ENCODE assay signal across 20 cellular contexts in the genomic region with DNA sequence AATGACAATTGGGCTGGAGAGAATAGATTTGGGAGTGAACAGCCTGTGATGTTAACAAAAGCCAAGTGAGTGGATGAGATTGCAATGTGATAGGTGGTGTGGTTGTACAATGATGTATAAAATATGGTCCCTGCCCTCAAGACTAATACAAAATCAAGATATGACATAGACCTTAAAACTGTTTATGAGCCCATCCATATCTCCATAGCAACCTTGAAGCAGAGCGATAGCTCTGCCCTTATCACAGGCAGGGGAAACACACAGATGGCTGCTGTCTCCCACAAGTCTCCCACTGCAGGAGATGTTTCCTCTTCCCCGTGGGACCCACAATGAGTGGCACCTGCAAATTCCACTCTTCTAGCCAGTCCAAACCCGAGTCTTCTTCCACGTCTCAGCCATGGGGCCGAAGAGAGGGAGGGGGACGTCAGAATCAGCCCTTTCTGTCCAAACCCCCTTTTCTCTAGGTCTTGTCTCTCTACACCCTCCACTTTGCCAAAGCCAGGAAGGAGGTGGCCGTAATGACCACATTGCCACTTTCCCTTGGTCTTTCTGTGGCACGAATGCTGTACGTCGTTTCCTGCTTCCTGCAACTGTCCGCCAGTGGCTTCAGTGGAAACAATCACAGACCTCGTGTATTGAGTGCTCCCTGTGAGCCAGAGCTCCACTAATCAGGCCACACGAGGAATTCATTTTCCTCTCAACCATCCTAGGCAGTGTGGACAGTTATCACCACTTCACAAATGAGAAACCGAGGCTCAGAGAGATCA.
"Had no signal": no experiment of that assay in that cellular context is flagged by ENCODE, and none has a peak within 500 bp of the region (broad histone marks: within the 10 kb centered on the region; RNA-seq: fewer than 3 reads in every experiment).

No MANE protein-coding gene starts in this region.

- H3K36me3 Mint-ChIP-seq: naive thymus-derived CD8-positive, alpha-beta T cell; neural progenitor cell; stimulated activated effector memory CD8-positive, alpha-beta T cell treated with anti-CD3 and anti-CD28 coated beads, Interleukin-12 subunit alpha, Interleukin-12 subunit beta, amount 100 ng/mL, for 72 hours had no signal

- H3K4me2 ChIP-seq: hepatocyte, neural progenitor cell had no signal

- H3K9me3 ChIP-seq: esophagus muscularis mucosa, ovary, right lobe of liver, tibial artery, upper lobe of left lung had no signal

- H3K27ac Mint-ChIP-seq: dendritic cell treated with granulocyte-macrophage colony-stimulating factor and Interleukin-4, amounts not matched to agents 40 ng/mL and 50 ng/mL, for 4 days; effector memory CD8-positive, alpha-beta T cell; naive thymus-derived CD8-positive, alpha-beta T cell; neural progenitor cell; stimulated activated effector memory CD8-positive, alpha-beta T cell treated with anti-CD3 and anti-CD28 coated beads, Interleukin-12 subunit alpha, Interleukin-12 subunit beta, amount 100 ng/mL, for 72 hours had no signal

- ATAC-seq: effector memory CD8-positive, alpha-beta T cell; foreskin keratinocyte; left colon; left ventricle myocardium superior; naive thymus-derived CD8-positive, alpha-beta T cell; right lobe of liver; stimulated activated effector memory CD8-positive, alpha-beta T cell treated with anti-CD3 and anti-CD28 coated beads, Interleukin-12 subunit alpha, Interleukin-12 subunit beta, amount 100 ng/mL, for 72 hours; stimulated activated naive CD8-positive, alpha-beta T cell treated with anti-CD3 and anti-CD28 coated beads, Interleukin-15, Interleukin-2, amounts not matched to agents 100 U/mL and 50 U/mL, for 24 hours had no signal

- H3K4me1 Mint-ChIP-seq: naive thymus-derived CD8-positive, alpha-beta T cell; neural progenitor cell; stimulated activated effector memory CD8-positive, alpha-beta T cell treated with anti-CD3 and anti-CD28 coated beads, Interleukin-12 subunit alpha, Interleukin-12 subunit beta, amount 100 ng/mL, for 72 hours had no signal

- H3K36me3 ChIP-seq: esophagus muscularis mucosa, neural progenitor cell, ovary, right lobe of liver, tibial artery, upper lobe of left lung had no signal

- H3K27ac ChIP-seq: epithelial cell of prostate, esophagus muscularis mucosa, foreskin keratinocyte, hepatocyte, neural progenitor cell, ovary, right lobe of liver, tibial artery, upper lobe of left lung had no signal

- H3K4me1 ChIP-seq: neural progenitor cell, right lobe of liver, tibial artery, upper lobe of left lung had no signal

- DNase-seq: cerebellar nuclear complex; effector memory CD8-positive, alpha-beta T cell; foreskin keratinocyte; left colon; left ventricle myocardium superior; naive thymus-derived CD8-positive, alpha-beta T cell; nucleus accumbens; ovary; stimulated activated CD4-positive, alpha-beta T cell treated with anti-CD3 and anti-CD28 coated beads, Interleukin-4, amount 100 ng/mL, for 1 hour; stimulated activated CD8-positive, alpha-beta memory T cell treated with anti-CD3 and anti-CD28 coated beads, Interleukin-4, amount 100 ng/mL, for 48 hours; stimulated activated naive CD8-positive, alpha-beta T cell treated with anti-CD3 and anti-CD28 coated beads, Interleukin-15, Interleukin-2, amounts not matched to agents 100 U/mL and 50 U/mL, for 24 hours; tibial artery; upper lobe of left lung had no signal

- H3K27me3 ChIP-seq: hepatocyte, neural progenitor cell, ovary, right lobe of liver, tibial artery, upper lobe of left lung had no signal

- H3K4me3 ChIP-seq: esophagus muscularis mucosa, hepatocyte, neural progenitor cell, ovary, right lobe of liver, tibial artery, upper lobe of left lung had no signal

- H3K9me3 Mint-ChIP-seq: effector memory CD8-positive, alpha-beta T cell; naive thymus-derived CD8-positive, alpha-beta T cell; stimulated activated effector memory CD8-positive, alpha-beta T cell treated with anti-CD3 and anti-CD28 coated beads, Interleukin-12 subunit alpha, Interleukin-12 subunit beta, amount 100 ng/mL, for 72 hours had no signal

- H2AFZ ChIP-seq: hepatocyte, neural progenitor cell had no signal

- H3K4me3 Mint-ChIP-seq: dendritic cell treated with granulocyte-macrophage colony-stimulating factor and Interleukin-4, amounts not matched to agents 40 ng/mL and 50 ng/mL, for 4 days; effector memory CD8-positive, alpha-beta T cell; naive thymus-derived CD8-positive, alpha-beta T cell; neural progenitor cell; stimulated activated effector memory CD8-positive, alpha-beta T cell treated with anti-CD3 and anti-CD28 coated beads, Interleukin-12 subunit alpha, Interleukin-12 subunit beta, amount 100 ng/mL, for 72 hours had no signal

- H3K9ac ChIP-seq: neural progenitor cell had no signal
